1 cellular context compared by ENCODE assay signal in the genomic region with DNA sequence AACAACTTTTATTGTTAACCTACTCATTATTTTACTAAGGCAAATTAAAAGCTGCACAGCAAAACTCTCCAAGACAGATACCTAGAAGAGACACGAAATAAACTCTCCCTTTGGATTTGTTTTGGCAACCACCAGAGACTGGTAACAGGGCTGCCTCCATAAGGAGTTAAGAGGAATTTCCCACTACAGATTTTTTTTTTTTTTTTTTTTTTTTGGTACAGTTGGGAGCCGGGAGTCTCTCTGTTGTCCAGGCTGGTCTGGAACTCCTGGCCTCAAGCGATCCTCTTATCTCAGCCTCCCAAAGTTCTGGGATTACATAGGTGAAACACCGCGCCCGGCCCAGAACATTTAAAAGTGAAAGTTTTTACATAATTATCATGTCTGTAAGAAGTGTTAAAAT.
TF ChIP-seq lines count a peak whose summit lies in the region.

No MANE protein-coding gene starts in this region.

TF ChIP-seq in HEK293, 187 proteins besides CTCF, POLR2A, EP300 and RAD21 (continued from another document):
- TF ChIP-seq, protein P1, sequence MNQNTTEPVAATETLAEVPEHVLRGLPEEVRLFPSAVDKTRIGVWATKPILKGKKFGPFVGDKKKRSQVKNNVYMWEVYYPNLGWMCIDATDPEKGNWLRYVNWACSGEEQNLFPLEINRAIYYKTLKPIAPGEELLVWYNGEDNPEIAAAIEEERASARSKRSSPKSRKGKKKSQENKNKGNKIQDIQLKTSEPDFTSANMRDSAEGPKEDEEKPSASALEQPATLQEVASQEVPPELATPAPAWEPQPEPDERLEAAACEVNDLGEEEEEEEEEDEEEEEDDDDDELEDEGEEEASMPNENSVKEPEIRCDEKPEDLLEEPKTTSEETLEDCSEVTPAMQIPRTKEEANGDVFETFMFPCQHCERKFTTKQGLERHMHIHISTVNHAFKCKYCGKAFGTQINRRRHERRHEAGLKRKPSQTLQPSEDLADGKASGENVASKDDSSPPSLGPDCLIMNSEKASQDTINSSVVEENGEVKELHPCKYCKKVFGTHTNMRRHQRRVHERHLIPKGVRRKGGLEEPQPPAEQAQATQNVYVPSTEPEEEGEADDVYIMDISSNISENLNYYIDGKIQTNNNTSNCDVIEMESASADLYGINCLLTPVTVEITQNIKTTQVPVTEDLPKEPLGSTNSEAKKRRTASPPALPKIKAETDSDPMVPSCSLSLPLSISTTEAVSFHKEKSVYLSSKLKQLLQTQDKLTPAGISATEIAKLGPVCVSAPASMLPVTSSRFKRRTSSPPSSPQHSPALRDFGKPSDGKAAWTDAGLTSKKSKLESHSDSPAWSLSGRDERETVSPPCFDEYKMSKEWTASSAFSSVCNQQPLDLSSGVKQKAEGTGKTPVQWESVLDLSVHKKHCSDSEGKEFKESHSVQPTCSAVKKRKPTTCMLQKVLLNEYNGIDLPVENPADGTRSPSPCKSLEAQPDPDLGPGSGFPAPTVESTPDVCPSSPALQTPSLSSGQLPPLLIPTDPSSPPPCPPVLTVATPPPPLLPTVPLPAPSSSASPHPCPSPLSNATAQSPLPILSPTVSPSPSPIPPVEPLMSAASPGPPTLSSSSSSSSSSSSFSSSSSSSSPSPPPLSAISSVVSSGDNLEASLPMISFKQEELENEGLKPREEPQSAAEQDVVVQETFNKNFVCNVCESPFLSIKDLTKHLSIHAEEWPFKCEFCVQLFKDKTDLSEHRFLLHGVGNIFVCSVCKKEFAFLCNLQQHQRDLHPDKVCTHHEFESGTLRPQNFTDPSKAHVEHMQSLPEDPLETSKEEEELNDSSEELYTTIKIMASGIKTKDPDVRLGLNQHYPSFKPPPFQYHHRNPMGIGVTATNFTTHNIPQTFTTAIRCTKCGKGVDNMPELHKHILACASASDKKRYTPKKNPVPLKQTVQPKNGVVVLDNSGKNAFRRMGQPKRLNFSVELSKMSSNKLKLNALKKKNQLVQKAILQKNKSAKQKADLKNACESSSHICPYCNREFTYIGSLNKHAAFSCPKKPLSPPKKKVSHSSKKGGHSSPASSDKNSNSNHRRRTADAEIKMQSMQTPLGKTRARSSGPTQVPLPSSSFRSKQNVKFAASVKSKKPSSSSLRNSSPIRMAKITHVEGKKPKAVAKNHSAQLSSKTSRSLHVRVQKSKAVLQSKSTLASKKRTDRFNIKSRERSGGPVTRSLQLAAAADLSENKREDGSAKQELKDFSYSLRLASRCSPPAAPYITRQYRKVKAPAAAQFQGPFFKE (tag by site-specific recombination; IDR thresholded peaks at IDR 0.05; ENCODE audit: borderline replicate concordance): no peak
- TF ChIP-seq GLI2 (tag by site-specific recombination; IDR thresholded peaks at IDR 0.05; ENCODE audit: borderline replicate concordance, low read depth) (no peak), ZNF600 (tag by site-specific recombination; IDR thresholded peaks at IDR 0.05) (peak; percentile 39; the same call in 1 of the 2 replicates), ZNF10 (tag by site-specific recombination; IDR thresholded peaks at IDR 0.05) (no peak), ZNF404 (tag by site-specific recombination; IDR thresholded peaks at IDR 0.05) (no peak)
- TF ChIP-seq, protein P2, sequence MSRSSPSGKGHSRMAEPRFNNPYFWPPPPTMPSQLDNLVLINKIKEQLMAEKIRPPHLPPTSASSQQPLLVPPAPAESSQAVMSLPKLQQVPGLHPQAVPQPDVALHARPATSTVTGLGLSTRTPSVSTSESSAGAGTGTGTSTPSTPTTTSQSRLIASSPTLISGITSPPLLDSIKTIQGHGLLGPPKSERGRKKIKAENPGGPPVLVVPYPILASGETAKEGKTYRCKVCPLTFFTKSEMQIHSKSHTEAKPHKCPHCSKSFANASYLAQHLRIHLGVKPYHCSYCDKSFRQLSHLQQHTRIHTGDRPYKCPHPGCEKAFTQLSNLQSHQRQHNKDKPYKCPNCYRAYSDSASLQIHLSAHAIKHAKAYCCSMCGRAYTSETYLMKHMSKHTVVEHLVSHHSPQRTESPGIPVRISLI (tag by site-specific recombination; IDR thresholded peaks at IDR 0.05): peak; percentile 87; the same call in 1 of the 2 replicates
